In genomic region chr17:41547921-41548843, GRCh38 we compare ENCODE assay signal across 1 cellular context.
TF ChIP-seq lines count a peak whose summit lies in the region.

No MANE protein-coding gene starts in this region.

TF ChIP-seq in K562, 482 proteins besides CTCF, POLR2A, EP300 and RAD21 (continued from another document and continues in another):
- no peak for TF ChIP-seq ZNF609 (CRISPR knock-in tag; IDR thresholded peaks at IDR 0.05; ENCODE audit: borderline replicate concordance)
- no peak for TF ChIP-seq ZNF639 (CRISPR knock-in tag; conservative IDR thresholded peaks at IDR 0.05 in 1 of 2, IDR thresholded peaks at IDR 0.05 in 1 of 2)
- TF ChIP-seq FOXA3 (CRISPR knock-in tag; conservative IDR thresholded peaks at IDR 0.05 in 1 of 2, IDR thresholded peaks at IDR 0.05 in 1 of 2): no peak
- TF ChIP-seq RBM17 (IDR thresholded peaks at IDR 0.05; ENCODE audit: borderline replicate concordance, low read depth, low read length): no peak
- no peak for TF ChIP-seq ZNF695 (CRISPR knock-in tag; IDR thresholded peaks at IDR 0.05)
- no peak for TF ChIP-seq POLR3G (IDR thresholded peaks at IDR 0.05; ENCODE audit: extremely low read depth, insufficient read length, insufficient replicate concordance)
- no peak for TF ChIP-seq BDP1 (IDR thresholded peaks at IDR 0.05; ENCODE audit: insufficient read depth, insufficient read length)
- TF ChIP-seq ZNF717 (CRISPR knock-in tag; IDR thresholded peaks at IDR 0.05): no peak
- TF ChIP-seq STAG1 (CRISPR knock-in tag; IDR thresholded peaks at IDR 0.05; ENCODE audit: borderline replicate concordance): no peak
- no peak for TF ChIP-seq IRF1 (CRISPR knock-in tag; IDR thresholded peaks at IDR 0.05; ENCODE audit: borderline replicate concordance)
- TF ChIP-seq ZNF668 (CRISPR knock-in tag; IDR thresholded peaks at IDR 0.05): no peak
- no peak for TF ChIP-seq ELK1 (CRISPR knock-in tag; IDR thresholded peaks at IDR 0.05)
- no peak for TF ChIP-seq BHLHE40 (IDR thresholded peaks at IDR 0.05; ENCODE audit: low read length)
- no peak for TF ChIP-seq NCOA4 (IDR thresholded peaks at IDR 0.05; ENCODE audit: partially characterized antibody)
- no peak for TF ChIP-seq GMEB1 (CRISPR knock-in tag; IDR thresholded peaks at IDR 0.05)
- no peak for TF ChIP-seq ZBTB43 (CRISPR knock-in tag; IDR thresholded peaks at IDR 0.05)
- no peak for TF ChIP-seq ZNF175 (CRISPR knock-in tag; IDR thresholded peaks at IDR 0.05; ENCODE audit: low read depth)
- peak; percentile 91; the same call in 1 of the 2 replicates for TF ChIP-seq CBX1 (IDR thresholded peaks at IDR 0.05; ENCODE audit: low read depth)
- no peak for TF ChIP-seq PHF21A (IDR thresholded peaks at IDR 0.05; ENCODE audit: borderline replicate concordance, low read depth)
- TF ChIP-seq RUNX1 (IDR thresholded peaks at IDR 0.05; ENCODE audit: low read depth): no peak
- no peak for TF ChIP-seq ILK (tag; IDR thresholded peaks at IDR 0.05; ENCODE audit: borderline replicate concordance, low read depth)
- no peak for TF ChIP-seq CTBP1 (IDR thresholded peaks at IDR 0.05; ENCODE audit: borderline replicate concordance)
- TF ChIP-seq SUPT5H (IDR thresholded peaks at IDR 0.05): no peak
- no peak for TF ChIP-seq KDM2B (CRISPR knock-in tag; IDR thresholded peaks at IDR 0.05)
- TF ChIP-seq NBN (IDR thresholded peaks at IDR 0.05; ENCODE audit: low read depth): no peak
- TF ChIP-seq NR1H2 (CRISPR knock-in tag; IDR thresholded peaks at IDR 0.05): no peak
- no peak for TF ChIP-seq ZNF76 (CRISPR knock-in tag; IDR thresholded peaks at IDR 0.05; ENCODE audit: borderline replicate concordance)
- no peak for TF ChIP-seq ZNF444 (CRISPR knock-in tag; IDR thresholded peaks at IDR 0.05)
- no peak for TF ChIP-seq ZSCAN32 (CRISPR knock-in tag; IDR thresholded peaks at IDR 0.05)
- no peak for TF ChIP-seq ZNF449 (CRISPR knock-in tag; IDR thresholded peaks at IDR 0.05)
- no peak for TF ChIP-seq ZNF23 (CRISPR knock-in tag; IDR thresholded peaks at IDR 0.05)
- no peak for TF ChIP-seq FOXA1 (IDR thresholded peaks at IDR 0.05; ENCODE audit: borderline replicate concordance)
- TF ChIP-seq ZNF507 (tag; conservative IDR thresholded peaks at IDR 0.05): no peak
- TF ChIP-seq MYNN (IDR thresholded peaks at IDR 0.05): peak; percentile 48; the same call in 1 of the 2 replicates
- no peak for TF ChIP-seq MYNN (CRISPR knock-in tag; IDR thresholded peaks at IDR 0.05)
- no peak for TF ChIP-seq SMAD2 (IDR thresholded peaks at IDR 0.05; ENCODE audit: low read depth, low read length)
- TF ChIP-seq ZNF551 (CRISPR knock-in tag; IDR thresholded peaks at IDR 0.05): no peak
- no peak for TF ChIP-seq GTF2A2 (tag; IDR thresholded peaks at IDR 0.05)
- no peak for TF ChIP-seq DIDO1 (tag; IDR thresholded peaks at IDR 0.05; ENCODE audit: low read depth)
- TF ChIP-seq DPF2 (IDR thresholded peaks at IDR 0.05): peak; percentile 53; the same call in 1 of the 2 replicates
- no peak for TF ChIP-seq ZNF77 (CRISPR knock-in tag; IDR thresholded peaks at IDR 0.05)
- 0 out of 2 replicates have a peak, but pooled peaks have one; percentile 2 for TF ChIP-seq CBFA2T3 (IDR thresholded peaks at IDR 0.05)
- no peak for TF ChIP-seq ETV5 (CRISPR knock-in tag; IDR thresholded peaks at IDR 0.05; ENCODE audit: low read depth)
- TF ChIP-seq E2F1 (CRISPR knock-in tag; IDR thresholded peaks at IDR 0.05): no peak
- no peak for TF ChIP-seq CHAMP1 (IDR thresholded peaks at IDR 0.05)
- TF ChIP-seq NRF1 (conservative IDR thresholded peaks at IDR 0.05 in 1 of 2, IDR thresholded peaks at IDR 0.05 in 1 of 2): no peak
- no peak for TF ChIP-seq EZH2 (IDR thresholded peaks at IDR 0.05; ENCODE audit: borderline replicate concordance, low read depth, low read length)
- TF ChIP-seq RBM25 (IDR thresholded peaks at IDR 0.05; ENCODE audit: low read depth, low read length, severe bottlenecking): peak; percentile 90
- TF ChIP-seq MYBL2 (IDR thresholded peaks at IDR 0.05; ENCODE audit: low read depth): no peak
- no peak for TF ChIP-seq MYBL2 (CRISPR knock-in tag; IDR thresholded peaks at IDR 0.05; ENCODE audit: borderline replicate concordance)
- TF ChIP-seq CREB5 (CRISPR knock-in tag; IDR thresholded peaks at IDR 0.05): no peak
- 0 out of 2 replicates have a peak, but pooled peaks have one; percentile 27 for TF ChIP-seq ESRRA (IDR thresholded peaks at IDR 0.05; ENCODE audit: borderline replicate concordance, low read depth)
- no peak for TF ChIP-seq ZNF354B (CRISPR knock-in tag; IDR thresholded peaks at IDR 0.05)
- TF ChIP-seq XRCC4 (IDR thresholded peaks at IDR 0.05; ENCODE audit: extremely low read depth, insufficient read depth, insufficient read length): no peak
